ENCODE assay signal across 8 cellular contexts in genomic region chr3:142445816-142446254, GRCh38. TPM values are rescaled to one million over a fixed set of nuclear protein-coding genes. Genes with fewer than 3 reads are reported as not detected.
DNase-seq lines count a peak whose midpoint lies in the region; ATAC-seq and TF ChIP-seq lines count a peak whose summit lies in the region.

No MANE protein-coding gene starts in this region.

- peaks cover 56% of the 10 kb centered on the region for H3K4me1 Mint-ChIP-seq in activated T-cell treated with anti-CD3 and anti-CD28 coated beads, Interleukin-2, amount 50 U/mL, for 24 hours (ENCODE audit: low read depth)
- peaks cover 15% of the 10 kb centered on the region for H3K4me1 Mint-ChIP-seq in endodermal cell

- peak overlapping the region; percentile 100 for H3K4me3 Mint-ChIP-seq in activated T-cell treated with anti-CD3 and anti-CD28 coated beads, Interleukin-2, amount 50 U/mL, for 24 hours
- peak overlapping the region; percentile 99 for H3K4me3 Mint-ChIP-seq in endodermal cell

- peaks cover 2% of the 10 kb centered on the region for H3K4me1 ChIP-seq in endodermal cell (ENCODE audit: control insufficient read depth, insufficient read depth, low read length)

- 93 to 95% methylated on average over 4 to 6 of the region's 6 CpGs for WGBS in endodermal cell (ENCODE audit: insufficient coverage in 1 of 2, insufficient read length in 1 of 2), 2 experiments

- H3K9me3 ChIP-seq in endodermal cell (ENCODE audit: control insufficient read depth, low read length), result peaks cover 7% of the 10 kb centered on the region

- H3K4me3 ChIP-seq in endodermal cell (ENCODE audit: low read length) (peak overlapping the region; percentile 97), skeletal muscle cell (ENCODE audit: low read depth, low read length) (peak overlapping the region; percentile 100)

- H3K9me3 Mint-ChIP-seq in activated T-cell treated with anti-CD3 and anti-CD28 coated beads, Interleukin-2, amount 50 U/mL, for 24 hours, result no peaks in the 10 kb centered on the region
- peaks cover 6% of the 10 kb centered on the region for H3K9me3 Mint-ChIP-seq in endodermal cell

- no peaks in the 10 kb centered on the region for H3K27me3 Mint-ChIP-seq in activated T-cell treated with anti-CD3 and anti-CD28 coated beads, Interleukin-2, amount 50 U/mL, for 24 hours
- no peaks in the 10 kb centered on the region for H3K27me3 Mint-ChIP-seq in endodermal cell (ENCODE audit: insufficient read depth)

- no peaks in the 10 kb centered on the region for H3K27me3 ChIP-seq in endodermal cell (ENCODE audit: control insufficient read depth, insufficient read depth, low read length, poor library complexity, severe bottlenecking)

- peak overlapping the region; percentile 100 for H3K27ac Mint-ChIP-seq in activated T-cell treated with anti-CD3 and anti-CD28 coated beads, Interleukin-2, amount 50 U/mL, for 24 hours
- no peak overlapping the region for H3K27ac Mint-ChIP-seq in endodermal cell

- no peak for TF ChIP-seq CTCF in endodermal cell (conservative IDR thresholded peaks at IDR 0.05)

- H3K36me3 ChIP-seq in endodermal cell (ENCODE audit: control insufficient read depth, insufficient read depth, low read length), result peaks cover 12% of the 10 kb centered on the region

- no peak overlapping the region for H3K9ac ChIP-seq in endodermal cell (ENCODE audit: extremely low read depth, low read length, poor library complexity, severe bottlenecking)

- DNase-seq in activated T-cell treated with anti-CD3 and anti-CD28 coated beads, Interleukin-2, amount 50 U/mL, for 24 hours, result no peak
- DNase-seq in activated T-cell treated with anti-CD3 and anti-CD28 coated beads, Interleukin-2, amount 50 U/mL, for 1 hour, result no peak
- DNase-seq in SIG-M5 (lab: John Stamatoyannopoulos, UW), result peak; percentile 10
- DNase-seq in endodermal cell, result no peak
- DNase-seq in skeletal muscle cell (ENCODE audit: low read depth), result peak; percentile 14
- DNase-seq in putamen (ENCODE audit: low spot score), result no peak
- DNase-seq in HK-2 (ENCODE audit: unreplicated experiment), result no peak

- H3K27ac ChIP-seq in endodermal cell (ENCODE audit: low read depth, low read length), result no peak overlapping the region

- ATAC-seq in HG02938 (IDR thresholded peaks at IDR 0.05; ENCODE audit: unreplicated experiment), result peak; percentile 51

- H3K36me3 Mint-ChIP-seq in activated T-cell treated with anti-CD3 and anti-CD28 coated beads, Interleukin-2, amount 50 U/mL, for 24 hours (ENCODE audit: low read depth), result peaks cover 62% of the 10 kb centered on the region
- H3K36me3 Mint-ChIP-seq in endodermal cell (ENCODE audit: low read depth), result peaks cover 8% of the 10 kb centered on the region

RNA-seq across cellular contexts. Expression of gene XRN1, which starts 2.0 kb away (rescaled TPM):
- total RNA-seq in endodermal cell, result 10 to 100 TPM; 27.6 to 29.3 TPM
- 16.4 TPM for polyA plus RNA-seq in endodermal cell (2013, experiment 1 of 2)
- polyA plus RNA-seq in endodermal cell (2013, experiment 2 of 2), result 15.3 TPM

Comparison
In these comparisons a context has a peak if more than half of its experiments do, and no peak if none do; other contexts are left out.
1. DNase-seq: peak in SIG-M5 (single experiment) and skeletal muscle cell (single experiment); none in activated T-cell treated with anti-CD3 and anti-CD28 coated beads, Interleukin-2, amount 50 U/mL, for 24 hours (single experiment), activated T-cell treated with anti-CD3 and anti-CD28 coated beads, Interleukin-2, amount 50 U/mL, for 1 hour (single experiment), endodermal cell (single experiment), putamen (single experiment) and HK-2 (single experiment).